12 cellular contexts compared by ENCODE assay signal in genomic region chr19:43224201-43224854, GRCh38. TPM values are rescaled to one million over a fixed set of nuclear protein-coding genes. Genes with fewer than 3 reads are reported as not detected.
"Had no signal": no experiment of that assay in that cellular context is flagged by ENCODE, and none has a peak within 500 bp of the region (broad histone marks: within the 10 kb centered on the region; RNA-seq: fewer than 3 reads in every experiment).

No MANE protein-coding gene starts in this region.

RNA-seq across cellular contexts. Expression of gene PSG4, which starts 18.9 kb away (rescaled TPM):
- total RNA-seq: activated CD4-positive, alpha-beta T cell treated with anti-CD3 and anti-CD28 coated beads, Interleukin-2, amount 10 ng/mL, durations not matched to agents 7 days and 5 days; activated CD8-positive, alpha-beta T cell treated with anti-CD3 and anti-CD28 coated beads, Interleukin-2, amount 10 ng/mL, durations not matched to agents 7 days and 5 days; activated naive CD8-positive, alpha-beta T cell treated with anti-CD3 and anti-CD28 coated beads, Interleukin-2, amount 10 ng/mL, durations not matched to agents 7 days and 5 days; activated T-helper 2 cell treated with anti-CD3 and anti-CD28 coated beads, Interferon-gamma antibody, Interleukin-2, Interleukin-4, amounts not matched to agents 10 μg/mL and 5 μg/mL and 100 μg/mL, durations not matched to agents 14 hours and 24 hours and 36 hours; lower lobe of right lung; natural killer cell; pulmonary artery endothelial cell; sciatic nerve; stomach; temporal lobe had no signal

RNA-seq across cellular contexts. Expression of gene PSG5, which starts 38.0 kb away (rescaled TPM):
- total RNA-seq: activated CD4-positive, alpha-beta T cell treated with anti-CD3 and anti-CD28 coated beads, Interleukin-2, amount 10 ng/mL, durations not matched to agents 7 days and 5 days; activated CD8-positive, alpha-beta T cell treated with anti-CD3 and anti-CD28 coated beads, Interleukin-2, amount 10 ng/mL, durations not matched to agents 7 days and 5 days; activated naive CD8-positive, alpha-beta T cell treated with anti-CD3 and anti-CD28 coated beads, Interleukin-2, amount 10 ng/mL, durations not matched to agents 7 days and 5 days; activated T-helper 2 cell treated with anti-CD3 and anti-CD28 coated beads, Interferon-gamma antibody, Interleukin-2, Interleukin-4, amounts not matched to agents 10 μg/mL and 5 μg/mL and 100 μg/mL, durations not matched to agents 14 hours and 24 hours and 36 hours; lower lobe of right lung; natural killer cell; pulmonary artery endothelial cell; sciatic nerve; stomach; temporal lobe; vagina had no signal
- polyA plus RNA-seq: esophagus, stomach had no signal

RNA-seq across cellular contexts. Expression of gene PSG9, which starts 45.0 kb away (rescaled TPM):
- total RNA-seq: activated CD4-positive, alpha-beta T cell treated with anti-CD3 and anti-CD28 coated beads, Interleukin-2, amount 10 ng/mL, durations not matched to agents 7 days and 5 days; activated CD8-positive, alpha-beta T cell treated with anti-CD3 and anti-CD28 coated beads, Interleukin-2, amount 10 ng/mL, durations not matched to agents 7 days and 5 days; activated naive CD8-positive, alpha-beta T cell treated with anti-CD3 and anti-CD28 coated beads, Interleukin-2, amount 10 ng/mL, durations not matched to agents 7 days and 5 days; activated T-helper 2 cell treated with anti-CD3 and anti-CD28 coated beads, Interferon-gamma antibody, Interleukin-2, Interleukin-4, amounts not matched to agents 10 μg/mL and 5 μg/mL and 100 μg/mL, durations not matched to agents 14 hours and 24 hours and 36 hours; lower lobe of right lung; natural killer cell; pulmonary artery endothelial cell; sciatic nerve; stomach; temporal lobe; vagina had no signal
- polyA plus RNA-seq: stomach had no signal
